ENCODE assay signal across 16 cellular contexts in genomic region chr18:55790296-55790695, GRCh38.
DNase-seq lines count a peak whose midpoint lies in the region; ATAC-seq, FAIRE-seq and TF ChIP-seq lines count a peak whose summit lies in the region.
"Had no signal": no experiment of that assay in that cellular context is flagged by ENCODE, and none has a peak within 500 bp of the region (broad histone marks: within the 10 kb centered on the region; RNA-seq: fewer than 3 reads in every experiment).

No MANE protein-coding gene starts in this region.

- no peak for TF ChIP-seq POLR2A in HepG2 (IDR thresholded peaks at IDR 0.05; ENCODE audit: insufficient read depth in 1 of 2, low read depth in 2 of 2, low read length in 2 of 2)

- CTCF ChIA-PET in HepG2 (lab: Yijun Ruan, JAX; ENCODE audit: low intra/inter-chr PET ratio, low total read pairs), result no interaction called here

- no peak overlapping the region for H2AFZ ChIP-seq in HepG2 (ENCODE audit: low read length)

- TF ChIP-seq EP300 in HepG2 (IDR thresholded peaks at IDR 0.05; ENCODE audit: low read depth in 2 of 2, low read length in 2 of 2) (no peak), HepG2 (CRISPR knock-in tag; IDR thresholded peaks at IDR 0.05; ENCODE audit: borderline replicate concordance) (no peak)

- H3K9me3 ChIP-seq in HepG2 (ENCODE audit: low read length), result peaks cover 82% of the 10 kb centered on the region

- H3K79me2 ChIP-seq in HepG2 (ENCODE audit: insufficient read depth, low read length), result no peaks in the 10 kb centered on the region

- no TSS peak for BruUV-seq in HepG2 (replicated peaks; lab: Mats Ljungman, UMichigan)

- intact Hi-C loops in HepG2 (cut with micrococcal nuclease; ENCODE audit: unreplicated experiment), result no loop called here

- POLR2A ChIA-PET in HepG2 (lab: Yijun Ruan, JAX), result no interaction called here

- no peak for TF ChIP-seq RAD21 in HepG2 (CRISPR knock-in tag; IDR thresholded peaks at IDR 0.05)

- in situ Hi-C loops in HepG2 (cut with HindIII; ENCODE audit: extremely low pct_ligation_motif_present, low pct_unique_long_range_greater_than_20kb), result no loop called here

- peak; percentile 80 for DNase-seq in GM03348 (ENCODE audit: low spot score)
- peak; percentile 2 to 25 for DNase-seq in SW 1271 (lab: John Stamatoyannopoulos, UW)
- DNase-seq in fibroblast of pulmonary artery (ENCODE audit: low read depth), result peak; percentile 85
- peak; percentile 83 for DNase-seq in renal cortical epithelial cell (ENCODE audit: low read depth)
- no peak for DNase-seq in HepG2 (ENCODE audit: low spot score)
- DNase-seq in NCI-H446 (lab: John Stamatoyannopoulos, UW), result no peak
- DNase-seq: amygdala, endodermal cell, NCI-H1436 treated with DMSO at 0.1 percent for 48 hours, NCI-H69, SHP77, WERI-Rb-1 had no signal

- FAIRE-seq in HepG2 (lab: Jason Lieb, UNC), result no peak
- FAIRE-seq: GM12891, H54 had no signal

- H4K20me1 ChIP-seq in HepG2 (ENCODE audit: insufficient read depth, low read length), result no peaks in the 10 kb centered on the region

- no peak overlapping the region for H3K4me2 ChIP-seq in HepG2 (ENCODE audit: low read depth, low read length)

- H3K27me3 ChIP-seq in HepG2 (ENCODE audit: control insufficient read depth in 1 of 2, insufficient read depth in 2 of 2, low read length in 2 of 2), result no peaks in the 10 kb centered on the region

- H3K4me3 ChIP-seq in fibroblast of pulmonary artery (replicated peaks; ENCODE audit: low read depth, low read length) (no peak overlapping the region), HepG2 (replicated peaks in 1 of 3; ENCODE audit: insufficient read depth in 1 of 3, low read depth in 2 of 3, low read length in 3 of 3) (no peak overlapping the region)

- TF ChIP-seq CTCF in fibroblast of pulmonary artery (IDR thresholded peaks at IDR 0.05; ENCODE audit: low read length, missing control alignments) (no peak), HepG2 (CRISPR knock-in tag; IDR thresholded peaks at IDR 0.05) (no peak)

- no peaks in the 10 kb centered on the region for H3K4me1 ChIP-seq in HepG2 (ENCODE audit: insufficient read depth, low read length)

- no peak for ATAC-seq in HepG2
- no peak for ATAC-seq in HG03460 (IDR thresholded peaks at IDR 0.05; ENCODE audit: unreplicated experiment)
- no peak for ATAC-seq in HG03108 (IDR thresholded peaks at IDR 0.05; ENCODE audit: unreplicated experiment)

- no peak overlapping the region for H3K27ac ChIP-seq in HepG2 (ENCODE audit: extremely low read length, insufficient read depth, low read length)
- H3K27ac ChIP-seq: WERI-Rb-1 had no signal

- H3K9ac ChIP-seq in HepG2 (ENCODE audit: insufficient read depth, low read depth, low read length), result no peak overlapping the region

- no peaks in the 10 kb centered on the region for H3K36me3 ChIP-seq in HepG2 (replicated peaks in 1 of 2; ENCODE audit: control insufficient read depth in 1 of 2, insufficient read depth in 2 of 2, low read length in 2 of 2)
- H3K36me3 ChIP-seq: WERI-Rb-1 had no signal

TF ChIP-seq in HepG2, 621 proteins besides CTCF, POLR2A, EP300 and RAD21 (continues in another document):
- no peak for TF ChIP-seq SP2 (CRISPR knock-in tag; IDR thresholded peaks at IDR 0.05)
- no peak for TF ChIP-seq ARNT (IDR thresholded peaks at IDR 0.05)
- TF ChIP-seq SKI (IDR thresholded peaks at IDR 0.05; ENCODE audit: partially characterized antibody), result no peak
- no peak for TF ChIP-seq ZNF83 (CRISPR knock-in tag; IDR thresholded peaks at IDR 0.05; ENCODE audit: borderline replicate concordance)
- TF ChIP-seq PRDM10 (CRISPR knock-in tag; IDR thresholded peaks at IDR 0.05; ENCODE audit: low read depth), result no peak
- TF ChIP-seq MYNN (CRISPR knock-in tag; IDR thresholded peaks at IDR 0.05; ENCODE audit: low read depth), result no peak
- no peak for TF ChIP-seq AKNA (CRISPR knock-in tag; IDR thresholded peaks at IDR 0.05; ENCODE audit: borderline replicate concordance)
- TF ChIP-seq CHCHD3 (CRISPR knock-in tag; IDR thresholded peaks at IDR 0.05), result no peak
- no peak for TF ChIP-seq NR0B2 (CRISPR knock-in tag; IDR thresholded peaks at IDR 0.05)
- no peak for TF ChIP-seq GMEB2 (CRISPR knock-in tag; IDR thresholded peaks at IDR 0.05; ENCODE audit: low read depth)
- no peak for TF ChIP-seq NPAS2 (CRISPR knock-in tag; IDR thresholded peaks at IDR 0.05; ENCODE audit: borderline replicate concordance)
- TF ChIP-seq ZNF576 (CRISPR knock-in tag; IDR thresholded peaks at IDR 0.05), result no peak
- TF ChIP-seq ZNF557 (CRISPR knock-in tag; IDR thresholded peaks at IDR 0.05), result no peak
- no peak for TF ChIP-seq TP53 (CRISPR knock-in tag; conservative IDR thresholded peaks at IDR 0.05)
- no peak for TF ChIP-seq GZF1 (CRISPR knock-in tag; IDR thresholded peaks at IDR 0.05)

Comparison
In these comparisons a context has a peak if more than half of its experiments do, and no peak if none do; other contexts are left out.
1. DNase-seq: peak in GM03348 (single experiment), SW 1271 (2 of 2), fibroblast of pulmonary artery (single experiment) and renal cortical epithelial cell (single experiment); none in HepG2 (single experiment) and NCI-H446 (0 of 2).